ENCODE assay signal across 8 cellular contexts in the genomic region with DNA sequence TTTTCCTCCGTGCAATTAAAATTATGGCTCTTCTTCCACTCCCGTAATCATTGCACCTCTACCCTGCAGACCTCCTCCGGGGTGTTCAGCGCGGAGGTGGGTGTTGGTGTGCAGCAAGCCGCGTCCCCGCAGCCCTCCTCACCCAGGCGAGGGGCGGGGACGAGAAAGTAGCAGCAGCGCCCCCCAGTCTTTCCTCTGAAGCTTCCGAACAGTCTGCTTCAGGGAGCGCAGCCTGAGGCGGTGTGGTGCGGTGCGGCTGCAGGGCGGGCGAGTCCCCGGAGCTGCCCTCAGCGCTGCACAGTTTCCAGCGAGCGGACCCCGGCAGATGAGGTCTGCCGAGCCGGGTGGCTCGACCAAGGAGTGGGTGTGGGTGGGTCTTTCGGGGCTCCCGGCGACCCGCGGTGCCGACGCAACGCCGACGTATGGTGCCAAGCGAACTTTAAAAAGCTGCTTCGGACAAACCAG. TPM values are rescaled to one million over a fixed set of nuclear protein-coding genes. Genes with fewer than 3 reads are reported as not detected.
DNase-seq lines count a peak whose midpoint lies in the region; ATAC-seq, FAIRE-seq and TF ChIP-seq lines count a peak whose summit lies in the region.

A gene with protein sequence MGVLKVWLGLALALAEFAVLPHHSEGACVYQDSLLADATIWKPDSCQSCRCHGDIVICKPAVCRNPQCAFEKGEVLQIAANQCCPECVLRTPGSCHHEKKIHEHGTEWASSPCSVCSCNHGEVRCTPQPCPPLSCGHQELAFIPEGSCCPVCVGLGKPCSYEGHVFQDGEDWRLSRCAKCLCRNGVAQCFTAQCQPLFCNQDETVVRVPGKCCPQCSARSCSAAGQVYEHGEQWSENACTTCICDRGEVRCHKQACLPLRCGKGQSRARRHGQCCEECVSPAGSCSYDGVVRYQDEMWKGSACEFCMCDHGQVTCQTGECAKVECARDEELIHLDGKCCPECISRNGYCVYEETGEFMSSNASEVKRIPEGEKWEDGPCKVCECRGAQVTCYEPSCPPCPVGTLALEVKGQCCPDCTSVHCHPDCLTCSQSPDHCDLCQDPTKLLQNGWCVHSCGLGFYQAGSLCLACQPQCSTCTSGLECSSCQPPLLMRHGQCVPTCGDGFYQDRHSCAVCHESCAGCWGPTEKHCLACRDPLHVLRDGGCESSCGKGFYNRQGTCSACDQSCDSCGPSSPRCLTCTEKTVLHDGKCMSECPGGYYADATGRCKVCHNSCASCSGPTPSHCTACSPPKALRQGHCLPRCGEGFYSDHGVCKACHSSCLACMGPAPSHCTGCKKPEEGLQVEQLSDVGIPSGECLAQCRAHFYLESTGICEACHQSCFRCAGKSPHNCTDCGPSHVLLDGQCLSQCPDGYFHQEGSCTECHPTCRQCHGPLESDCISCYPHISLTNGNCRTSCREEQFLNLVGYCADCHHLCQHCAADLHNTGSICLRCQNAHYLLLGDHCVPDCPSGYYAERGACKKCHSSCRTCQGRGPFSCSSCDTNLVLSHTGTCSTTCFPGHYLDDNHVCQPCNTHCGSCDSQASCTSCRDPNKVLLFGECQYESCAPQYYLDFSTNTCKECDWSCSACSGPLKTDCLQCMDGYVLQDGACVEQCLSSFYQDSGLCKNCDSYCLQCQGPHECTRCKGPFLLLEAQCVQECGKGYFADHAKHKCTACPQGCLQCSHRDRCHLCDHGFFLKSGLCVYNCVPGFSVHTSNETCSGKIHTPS (N-terminal part only) (plus strand): TSS at position 189 of the 465 bp plus-strand sequence. CDS start 687 bp downstream, outside the sequence.

- peak within 1 kb of the TSS; percentile 73; the same call in 1 of the 2 replicates for H2BK12ac ChIP-seq in H1 (ENCODE audit: low read depth, low read length)

- H3K79me1 ChIP-seq in H1 (ENCODE audit: low read depth, low read length) = peaks cover 7% of the 10 kb centered on the region
- no peaks in the 10 kb centered on the region for H3K79me1 ChIP-seq in mesendoderm (ENCODE audit: low read length)

- H2AFZ ChIP-seq in SU-DHL-6 (ENCODE audit: low read depth, low read length, severe bottlenecking) (peak within 1 kb of the TSS; percentile 64), H1 (ENCODE audit: low read length) (peak within 1 kb of the TSS; percentile 7)

- no peaks in the 10 kb centered on the region for H3K36me3 ChIP-seq in HUES6 (ENCODE audit: control insufficient read depth, insufficient read depth, low read length)
- no peaks in the 10 kb centered on the region for H3K36me3 ChIP-seq in SU-DHL-6 (ENCODE audit: low read length)
- H3K36me3 ChIP-seq in H1 (ENCODE audit: control insufficient read depth in 2 of 4, insufficient read depth in 4 of 4, low read length in 3 of 4) = no peaks in the 10 kb centered on the region
- no peaks in the 10 kb centered on the region for H3K36me3 ChIP-seq in mesendoderm (ENCODE audit: control insufficient read depth, insufficient read depth, low read length)
- H3K36me3 ChIP-seq in tibial artery = no peaks in the 10 kb centered on the region

- H3K27ac ChIP-seq in HUES6 (ENCODE audit: low read depth, low read length) (peak within 1 kb of the TSS; percentile 74), SU-DHL-6 (ENCODE audit: low read depth, low read length) (no peak within 1 kb of the TSS), H1 (ENCODE audit: low read depth, low read length) (peak within 1 kb of the TSS; percentile 70), mesendoderm (ENCODE audit: low read depth, low read length) (peak within 1 kb of the TSS; percentile 98), tibial artery (peak within 1 kb of the TSS; percentile 40 to 53)

- TF ChIP-seq POLR2A in H1 (IDR thresholded peaks at IDR 0.05; ENCODE audit: control extremely low read depth in 1 of 2, low read depth in 2 of 2, low read length in 2 of 2) = no peak

- H4K5ac ChIP-seq in H1 (ENCODE audit: insufficient read length, low read depth, low read length) (peak within 1 kb of the TSS; percentile 57), mesendoderm (ENCODE audit: low read length) (no peak within 1 kb of the TSS)

- peak within 1 kb of the TSS; percentile 95 for H2BK5ac ChIP-seq in H1 (ENCODE audit: low read depth, low read length)
- H2BK5ac ChIP-seq in mesendoderm (ENCODE audit: low read length) = peak within 1 kb of the TSS; percentile 88

- TF ChIP-seq EP300 in H1 (IDR thresholded peaks at IDR 0.05; ENCODE audit: borderline replicate concordance in 1 of 2, low read depth in 2 of 2, low read length in 2 of 2) = no peak

- FAIRE-seq in H1 (lab: Jason Lieb, UNC) = no peak

- no peaks in the 10 kb centered on the region for H3K9me2 ChIP-seq in SU-DHL-6 (replicated peaks; ENCODE audit: insufficient read depth, low read length)

- peak within 1 kb of the TSS; percentile 79 for H3K9ac ChIP-seq in HUES6 (ENCODE audit: low read length)
- peak within 1 kb of the TSS; percentile 41; the same call in 1 of the 2 replicates for H3K9ac ChIP-seq in SU-DHL-6 (ENCODE audit: low read length)
- H3K9ac ChIP-seq in H1 (replicated peaks in 1 of 4; ENCODE audit: extremely low read depth in 1 of 4, low read depth in 3 of 4, low read length in 3 of 4) = peak within 1 kb of the TSS; percentile 76 to 97 (median 82)
- H3K9ac ChIP-seq in mesendoderm (ENCODE audit: low read length) = peak within 1 kb of the TSS; percentile 95

- peak within 1 kb of the TSS; percentile 63 for H3K4me2 ChIP-seq in SU-DHL-6 (ENCODE audit: low read depth, low read length, poor library complexity, severe bottlenecking)
- H3K4me2 ChIP-seq in H1 (ENCODE audit: insufficient read depth in 1 of 2, low read depth in 2 of 2, low read length in 2 of 2) = peak within 1 kb of the TSS; percentile 95
- peak within 1 kb of the TSS; percentile 95 for H3K4me2 ChIP-seq in mesendoderm (ENCODE audit: low read length)

- H3F3A ChIP-seq in SU-DHL-6 (ENCODE audit: insufficient read depth) = no peaks in the 10 kb centered on the region

- H2BK15ac ChIP-seq in H1 (ENCODE audit: low read length) = peak within 1 kb of the TSS; percentile 88; the same call in 1 of the 2 replicates
- H2BK15ac ChIP-seq in mesendoderm (replicated peaks; ENCODE audit: low read depth) = no peak within 1 kb of the TSS

- peak within 1 kb of the TSS; percentile 19 for H3K14ac ChIP-seq in H1 (ENCODE audit: insufficient read length)

- peak; percentile 24 for ATAC-seq in GM18868 (IDR thresholded peaks at IDR 0.05; ENCODE audit: unreplicated experiment)
- ATAC-seq in GM18873 (IDR thresholded peaks at IDR 0.05; ENCODE audit: low FRiP score, unreplicated experiment) = no peak

- H3K4ac ChIP-seq in H1 (replicated peaks; ENCODE audit: insufficient read length, low read depth, low read length) (peak within 1 kb of the TSS; percentile 61), mesendoderm (ENCODE audit: low read depth, low read length) (peak within 1 kb of the TSS; percentile 89)

- H3K9me3 ChIP-seq in HUES6 (ENCODE audit: control insufficient read depth, insufficient read depth, low read depth, low read length) = no peaks in the 10 kb centered on the region
- H3K9me3 ChIP-seq in SU-DHL-6 (ENCODE audit: insufficient read depth, low read length) = no peaks in the 10 kb centered on the region
- no peaks in the 10 kb centered on the region for H3K9me3 ChIP-seq in H1 (ENCODE audit: insufficient read depth in 2 of 2, low read depth in 1 of 2, low read length in 1 of 2)
- H3K9me3 ChIP-seq in tibial artery = no peaks in the 10 kb centered on the region

- H3K23ac ChIP-seq in H1 (ENCODE audit: insufficient read length) (no peak within 1 kb of the TSS), mesendoderm (ENCODE audit: low read length) (peak within 1 kb of the TSS; percentile 84)

- H3K56ac ChIP-seq in H1 (replicated peaks; ENCODE audit: insufficient read length, low read depth, low read length) = peak within 1 kb of the TSS; percentile 67
- H3K56ac ChIP-seq in mesendoderm (ENCODE audit: low read length) = peak within 1 kb of the TSS; percentile 96

- peak within 1 kb of the TSS; percentile 62 for H4K91ac ChIP-seq in H1 (replicated peaks; ENCODE audit: insufficient read length, low read length)

- peak within 1 kb of the TSS; percentile 98 for H3K4me3 ChIP-seq in HUES6 (ENCODE audit: low read depth, low read length)
- H3K4me3 ChIP-seq in SU-DHL-6 (ENCODE audit: insufficient read depth, low read length, poor library complexity, severe bottlenecking) = peak within 1 kb of the TSS; percentile 47
- peak within 1 kb of the TSS; percentile 90 to 100 (median 96) for H3K4me3 ChIP-seq in H1 (ENCODE audit: extremely low read depth in 1 of 4, insufficient read depth in 2 of 4, low read depth in 3 of 4, low read length in 4 of 4)
- H3K4me3 ChIP-seq in mesendoderm (ENCODE audit: low read length) = peak within 1 kb of the TSS; percentile 84
- peak within 1 kb of the TSS; percentile 54 to 66 for H3K4me3 ChIP-seq in tibial artery

- TF ChIP-seq CTCF in SU-DHL-6 (IDR thresholded peaks at IDR 0.05; ENCODE audit: insufficient read depth, low read length, poor library complexity, severe bottlenecking) = no peak
- peak in 1 of 3 experiments; percentile 13; a peak in 1 of 4 replicates for TF ChIP-seq CTCF in H1 (IDR thresholded peaks at IDR 0.05; ENCODE audit: control extremely low read depth in 1 of 3, insufficient read depth in 1 of 3, low read depth in 1 of 3, low read length in 3 of 3)
- no peak for TF ChIP-seq CTCF in tibial artery (IDR thresholded peaks at IDR 0.05)

- H3K27me3 ChIP-seq in HUES6 (ENCODE audit: control insufficient read depth, insufficient read depth, low read length) (0 out of 2 replicates have a peak, but pooled peaks cover 2% of the 10 kb centered on the region), SU-DHL-6 (ENCODE audit: low read length) (no peaks in the 10 kb centered on the region), H1 (replicated peaks in 1 of 4; ENCODE audit: control insufficient read depth in 3 of 4, extremely low read depth in 1 of 4, insufficient read depth in 3 of 4, low read length in 3 of 4) (no peaks in the 10 kb centered on the region), mesendoderm (ENCODE audit: insufficient read depth, low read length, poor library complexity) (no peaks in the 10 kb centered on the region), tibial artery (no peaks in the 10 kb centered on the region)

- H4K20me1 ChIP-seq in SU-DHL-6 (ENCODE audit: low read depth, low read length) = no peaks in the 10 kb centered on the region
- peaks cover 0 to 4% of the 10 kb centered on the region in 2 experiments for H4K20me1 ChIP-seq in H1 (replicated peaks in 1 of 2; ENCODE audit: control insufficient read depth in 1 of 2, insufficient read depth in 2 of 2, low read length in 2 of 2)

- no peak for TF ChIP-seq RAD21 in H1 (IDR thresholded peaks at IDR 0.05 in 1 of 2, conservative IDR thresholded peaks at IDR 0.05 in 1 of 2; ENCODE audit: low read depth in 2 of 2, low read length in 2 of 2)

- H3K18ac ChIP-seq in H1 (ENCODE audit: extremely low read depth, low read length) (peak within 1 kb of the TSS; percentile 99), mesendoderm (ENCODE audit: low read length) (peak within 1 kb of the TSS; percentile 99)

- CTCF ChIA-PET in H1 (lab: Charles Lee; ENCODE audit: partially characterized antibody) = interaction anchor here (0.7 to 2.2 kb wide), 12 partner anchors 9 to 340 kb away, joined by 3 to 10 read pairs (median 3); no protein-coding TSS in a partner anchor

- no peak within 1 kb of the TSS; the same call in 1 of the 2 replicates for H2BK20ac ChIP-seq in H1 (ENCODE audit: low read length)

- H4K8ac ChIP-seq in H1 (ENCODE audit: extremely low read depth, insufficient read depth, low read length) (peak within 1 kb of the TSS; percentile 85), mesendoderm (ENCODE audit: low read depth, low read length) (no peak within 1 kb of the TSS)

- 1% methylated on average over 39 of the region's 39 CpGs; no CpG with 5 or more reads in 1 of the 2 experiments for WGBS in H1 (ENCODE audit: extremely low coverage in 1 of 2, insufficient coverage in 1 of 2, insufficient read length in 1 of 2, insufficient replicate concordance in 2 of 2, low coverage in 1 of 2, low lambda C conversion rate in 2 of 2, missing lambda C conversion rate in 1 of 2), 2 experiments
- WGBS in mesendoderm (ENCODE audit: extremely low coverage, insufficient coverage, low lambda C conversion rate) = no CpG with 5 or more reads among the region's 39 CpGs

- peak within 1 kb of the TSS; percentile 63 for H2BK120ac ChIP-seq in H1 (replicated peaks; ENCODE audit: low read depth, low read length)
- H2BK120ac ChIP-seq in mesendoderm (ENCODE audit: low read depth, low read length) = peak within 1 kb of the TSS; percentile 14

- peaks cover 20% of the 10 kb centered on the region for H3K4me1 ChIP-seq in HUES6 (ENCODE audit: control insufficient read depth, insufficient read depth, low read length)
- H3K4me1 ChIP-seq in H1 (replicated peaks in 1 of 4; ENCODE audit: control insufficient read depth in 3 of 4, insufficient read depth in 4 of 4, low read length in 3 of 4) = peaks cover 3 to 14% (median 6%) of the 10 kb centered on the region in 4 experiments; a peak in 4 of 7 replicates
- peaks cover 2% of the 10 kb centered on the region for H3K4me1 ChIP-seq in mesendoderm (ENCODE audit: control insufficient read depth, low read depth, low read length)
- peaks cover 0 to 39% (median 28%) of the 10 kb centered on the region in 4 donors for H3K4me1 ChIP-seq in tibial artery

- H3K79me2 ChIP-seq in SU-DHL-6 (ENCODE audit: insufficient read depth, low read length) = no peaks in the 10 kb centered on the region
- peaks cover 21 to 51% of the 10 kb centered on the region in 2 experiments; a peak in 3 of 4 replicates for H3K79me2 ChIP-seq in H1 (ENCODE audit: control insufficient read depth in 1 of 2, insufficient read depth in 2 of 2, low read length in 2 of 2)
- H3K79me2 ChIP-seq in mesendoderm (ENCODE audit: control insufficient read depth, insufficient read depth, low read length) = peaks cover 45% of the 10 kb centered on the region

- H2AK5ac ChIP-seq in H1 (ENCODE audit: low read depth, low read length) (peak within 1 kb of the TSS; percentile 58; the same call in 1 of the 2 replicates), mesendoderm (ENCODE audit: low read length) (no peak within 1 kb of the TSS)

- intact Hi-C loops in tibial artery (cut with DNase I; ENCODE audit: low total_unique reads) = no loop called here

- POLR2A ChIA-PET in H1 (lab: Charles Lee; ENCODE audit: partially characterized antibody) = interaction anchor here (0.6 to 3.5 kb wide), 39 partner anchors 11 to 495 kb away, joined by 3 to 44 read pairs (median 4); partner anchors contain the start of genes ANXA3 and MRPL1

- peaks cover 15% of the 10 kb centered on the region; the same call in 1 of the 2 replicates for H3K23me2 ChIP-seq in H1 (ENCODE audit: low read depth, low read length)

- DNase-seq in Ammon's horn (ENCODE audit: low spot score) = peak; percentile 43
- peak in 1 of 2 experiments; percentile 76 for DNase-seq in H1 (ENCODE audit: low read depth in 1 of 2, low spot score in 2 of 2)
- DNase-seq in mesendoderm = peak; percentile 78
- DNase-seq in tibial artery = no peak

RNA-seq across cellular contexts. Expression of the gene that starts here (rescaled TPM):
- total RNA-seq in H1 (2021; fragmentation: NEBNext Ultra II Directional; extraction: Animal tissue kit (Norgen Biotek cat#: 25700)) = 106 and 109 TPM in 2 replicates
- polyA plus RNA-seq in H1 (2011; rRNA removed) = 38.5 and 47.6 TPM in 2 replicates
- 38.7 TPM for polyA plus RNA-seq in H1 (2011; cell fraction: cytosol; rRNA removed)
- 120 TPM for polyA plus RNA-seq in H1 (2011; cell fraction: nucleus; rRNA removed)
- 38.3 to 50.2 TPM (median 48.8 TPM) in 4 replicates for polyA plus RNA-seq in H1 (2012, experiment 1 of 2)
- 6.8 TPM for polyA plus RNA-seq in H1 (2012, experiment 2 of 2)
- 44.5 TPM for polyA plus RNA-seq in H1 (2013, experiment 1 of 2)
- polyA plus RNA-seq in H1 (2013, experiment 2 of 2) = 29.1 TPM
- 256 and 314 TPM in 2 replicates for polyA minus RNA-seq in H1 (2011; rRNA and poly(A)+ RNA removed)
- 130 TPM for polyA minus RNA-seq in H1 (2011; cell fraction: cytosol; rRNA and poly(A)+ RNA removed)
- polyA minus RNA-seq in H1 (2011; cell fraction: nucleus; rRNA and poly(A)+ RNA removed) = 471 TPM
- 10.0 TPM for polyA plus RNA-seq in mesendoderm (2013, experiment 1 of 2)
- 9.4 TPM for polyA plus RNA-seq in mesendoderm (2013, experiment 2 of 2)

Comparison
In these comparisons a context has a peak if more than half of its experiments do, and no peak if none do; other contexts are left out.
1. DNase-seq: peak in Ammon's horn (single experiment) and mesendoderm (single experiment); none in tibial artery (0 of 2).
2. H3K4me3 ChIP-seq: peak in every context shown above with its lines; median percentile 98 in HUES6; 96 in H1; 84 in mesendoderm; 60 in tibial artery; 47 in SU-DHL-6.
3. H3K9ac ChIP-seq: peak in every context shown above with its lines; median percentile 95 in mesendoderm; 82 in H1; 79 in HUES6; 41 in SU-DHL-6.
4. Peak in every context shown above with its lines, with median percentiles within 50 percentile points of each other: H3K4me2 ChIP-seq.